In the genomic region with DNA sequence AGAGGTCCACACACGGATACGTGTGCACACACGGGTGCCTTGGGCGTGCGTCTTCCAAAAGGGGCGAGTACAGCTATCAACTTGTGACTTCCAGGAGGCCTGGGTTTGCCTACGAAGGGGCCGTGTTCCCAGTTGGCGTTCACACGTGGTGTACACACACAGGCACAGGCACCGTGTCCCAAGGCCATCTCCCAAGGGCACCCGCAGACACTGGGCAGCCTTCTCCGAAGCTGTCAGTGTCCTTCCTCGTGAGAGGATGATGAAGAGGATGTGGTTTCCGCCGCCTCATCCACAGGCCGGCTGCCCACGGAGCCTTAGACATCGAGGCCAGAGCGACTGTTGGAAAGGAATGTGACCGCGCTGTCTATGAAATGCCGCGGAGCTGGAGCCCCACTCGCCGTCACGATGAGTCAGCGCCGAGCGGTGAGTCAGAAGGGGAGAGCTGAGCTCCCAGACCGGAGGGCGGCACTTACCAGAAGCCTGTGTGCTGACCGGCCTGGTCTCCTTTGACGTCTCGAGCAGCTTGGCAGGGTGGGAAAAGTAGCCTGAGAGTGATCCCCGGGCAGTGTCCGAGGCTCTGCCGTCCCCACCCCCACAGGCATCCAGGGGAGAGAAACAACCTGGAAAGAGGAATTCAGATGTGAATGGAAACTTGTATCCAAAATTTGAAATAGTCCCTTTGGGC, we compare ENCODE assay signal across 9 cellular contexts.
A peak's percentile ranks its signal among the peaks of the same experiment; 100 is the strongest.
DNase-seq lines count a peak whose midpoint lies in the region; ATAC-seq and TF ChIP-seq lines count a peak whose summit lies in the region.
"Had no signal": no experiment of that assay in that cellular context is flagged by ENCODE, and none has a peak within 500 bp of the region (broad histone marks: within the 10 kb centered on the region; RNA-seq: fewer than 3 reads in every experiment).

No MANE protein-coding gene starts in this region.

- H3K9me3 Mint-ChIP-seq in activated CD4-positive, alpha-beta T cell treated with anti-CD3 and anti-CD28 coated beads, Interleukin-2, amount 10 ng/mL, durations not matched to agents 7 days and 5 days: peaks cover 11% of the 10 kb centered on the region
- peaks cover 8% of the 10 kb centered on the region for H3K9me3 Mint-ChIP-seq in activated T-cell treated with anti-CD3 and anti-CD28 coated beads, Interleukin-2, amount 50 U/mL, for 4 hours

- TF ChIP-seq POLR2A in thyroid gland (IDR thresholded peaks at IDR 0.05): no peak

- TF ChIP-seq CTCF in osteoblast (IDR thresholded peaks at IDR 0.05; ENCODE audit: extremely low read depth, low read depth, low read length): no peak
- TF ChIP-seq CTCF in thyroid gland (IDR thresholded peaks at IDR 0.05): no peak
- TF ChIP-seq CTCF in MM.1S (IDR thresholded peaks at IDR 0.05; ENCODE audit: low read length): no peak

- H3K27ac ChIP-seq in osteoblast (ENCODE audit: low read depth, low read length) (peak overlapping the region; percentile 100), thyroid gland (peak overlapping the region; percentile 80 to 92 (median 83)), MM.1S (ENCODE audit: low read length) (no peak overlapping the region), Karpas-422 (ENCODE audit: low read length) (no peak overlapping the region)

- no peaks in the 10 kb centered on the region for H3K36me3 Mint-ChIP-seq in activated CD4-positive, alpha-beta T cell treated with anti-CD3 and anti-CD28 coated beads, Interleukin-2, amount 10 ng/mL, durations not matched to agents 7 days and 5 days (ENCODE audit: low read depth)
- H3K36me3 Mint-ChIP-seq in activated T-cell treated with anti-CD3 and anti-CD28 coated beads, Interleukin-2, amount 50 U/mL, for 4 hours (ENCODE audit: insufficient read depth): no peaks in the 10 kb centered on the region
- H3K36me3 Mint-ChIP-seq: CD4-positive, CD25-positive, alpha-beta regulatory T cell had no signal

- H3K27me3 ChIP-seq in osteoblast (ENCODE audit: insufficient read depth, low read length) (no peaks in the 10 kb centered on the region), thyroid gland (no peaks in the 10 kb centered on the region), MM.1S (replicated peaks; ENCODE audit: insufficient read depth, low read length) (peaks cover 95% of the 10 kb centered on the region), Karpas-422 (ENCODE audit: low read length) (no peaks in the 10 kb centered on the region)

- H3K4me1 ChIP-seq in osteoblast (ENCODE audit: insufficient read depth, low read length): peaks cover 29% of the 10 kb centered on the region
- peaks cover 21 to 45% of the 10 kb centered on the region in 2 donors for H3K4me1 ChIP-seq in thyroid gland
- H3K4me1 ChIP-seq in MM.1S (ENCODE audit: low read length): no peaks in the 10 kb centered on the region
- no peaks in the 10 kb centered on the region for H3K4me1 ChIP-seq in Karpas-422 (ENCODE audit: low read length)

- H3K9me2 ChIP-seq in MM.1S (replicated peaks; ENCODE audit: insufficient read depth, low read length): no peaks in the 10 kb centered on the region
- H3K9me2 ChIP-seq in Karpas-422 (replicated peaks; ENCODE audit: insufficient read depth, low read length): no peaks in the 10 kb centered on the region

- peak overlapping the region; percentile 61 for H2AFZ ChIP-seq in osteoblast (ENCODE audit: low read length)
- no peak overlapping the region for H2AFZ ChIP-seq in MM.1S (ENCODE audit: low read length)
- H2AFZ ChIP-seq in Karpas-422 (ENCODE audit: low read length): no peak overlapping the region

- H3K4me2 ChIP-seq in osteoblast (ENCODE audit: insufficient read depth, low read length) (peak overlapping the region; percentile 67), MM.1S (ENCODE audit: low read depth, low read length) (no peak overlapping the region), Karpas-422 (ENCODE audit: low read depth, low read length, poor library complexity, severe bottlenecking) (no peak overlapping the region)

- intact Hi-C loops in thyroid gland (cut with DNase I): no loop called here

- peak; percentile 69 to 73 for ATAC-seq in activated T-cell treated with anti-CD3 and anti-CD28 coated beads, Interleukin-2, amount 50 U/mL, for 4 hours

- H3K4me3 Mint-ChIP-seq in activated CD4-positive, alpha-beta T cell treated with anti-CD3 and anti-CD28 coated beads, Interleukin-2, amount 10 ng/mL, durations not matched to agents 7 days and 5 days: no peak overlapping the region
- H3K4me3 Mint-ChIP-seq in activated T-cell treated with anti-CD3 and anti-CD28 coated beads, Interleukin-2, amount 50 U/mL, for 4 hours: no peak overlapping the region
- H3K4me3 Mint-ChIP-seq: CD4-positive, CD25-positive, alpha-beta regulatory T cell had no signal

- H3K79me2 ChIP-seq in osteoblast (ENCODE audit: insufficient read depth, low read length) (no peaks in the 10 kb centered on the region), MM.1S (ENCODE audit: low read length) (no peaks in the 10 kb centered on the region), Karpas-422 (ENCODE audit: low read length) (no peaks in the 10 kb centered on the region)

- DNase-seq in activated CD4-positive, alpha-beta T cell treated with anti-CD3 and anti-CD28 coated beads for 1 hour: peak; percentile 29
- DNase-seq in activated CD4-positive, alpha-beta T cell treated with anti-CD3 and anti-CD28 coated beads, Interleukin-2, amount 10 ng/mL, durations not matched to agents 7 days and 5 days: no peak
- peak; percentile 15 for DNase-seq in activated T-cell treated with anti-CD3 and anti-CD28 coated beads, Interleukin-2, amount 50 U/mL, for 4 hours
- DNase-seq in foreskin melanocyte: peak; percentile 83
- DNase-seq in osteoblast (ENCODE audit: insufficient read length, low spot score, missing footprints): peak; percentile 99
- DNase-seq in thyroid gland: peak; percentile 85 to 88
- DNase-seq in MM.1S: no peak
- DNase-seq in Karpas-422: no peak

- peaks cover 6% of the 10 kb centered on the region for H3K4me1 Mint-ChIP-seq in activated CD4-positive, alpha-beta T cell treated with anti-CD3 and anti-CD28 coated beads, Interleukin-2, amount 10 ng/mL, durations not matched to agents 7 days and 5 days
- peaks cover 9% of the 10 kb centered on the region for H3K4me1 Mint-ChIP-seq in activated T-cell treated with anti-CD3 and anti-CD28 coated beads, Interleukin-2, amount 50 U/mL, for 4 hours (ENCODE audit: low read depth)

- CTCF ChIA-PET in activated CD4-positive, alpha-beta T cell treated with anti-CD3 and anti-CD28 coated beads, Interleukin-2, amount 10 ng/mL, durations not matched to agents 7 days and 5 days (lab: Charles Lee): interaction anchor here (0.7 kb wide), 1 partner anchor 105 kb away, joined by 3 read pairs; no protein-coding TSS in a partner anchor

- H3K4me3 ChIP-seq in osteoblast (ENCODE audit: insufficient read depth, low read length): peak overlapping the region; percentile 49
- no peak overlapping the region for H3K4me3 ChIP-seq in thyroid gland (replicated peaks in 1 of 3)
- no peak overlapping the region for H3K4me3 ChIP-seq in MM.1S (ENCODE audit: low read length)
- H3K4me3 ChIP-seq in Karpas-422 (ENCODE audit: low read length): no peak overlapping the region

- WGBS in thyroid gland, 2 donors: 35 to 53% methylated on average over 36 to 38 of the region's 38 CpGs

- H3K27ac Mint-ChIP-seq in activated CD4-positive, alpha-beta T cell treated with anti-CD3 and anti-CD28 coated beads, Interleukin-2, amount 10 ng/mL, durations not matched to agents 7 days and 5 days: no peak overlapping the region
- H3K27ac Mint-ChIP-seq: CD4-positive, CD25-positive, alpha-beta regulatory T cell had no signal

- POLR2A ChIA-PET in activated CD4-positive, alpha-beta T cell treated with anti-CD3 and anti-CD28 coated beads, Interleukin-2, amount 10 ng/mL, durations not matched to agents 7 days and 5 days (lab: Charles Lee): interaction anchor here (0.6 kb wide), 1 partner anchor 155 kb away, joined by 3 read pairs; no protein-coding TSS in a partner anchor

- H3K27me3 Mint-ChIP-seq in activated CD4-positive, alpha-beta T cell treated with anti-CD3 and anti-CD28 coated beads, Interleukin-2, amount 10 ng/mL, durations not matched to agents 7 days and 5 days: no peaks in the 10 kb centered on the region
- H3K27me3 Mint-ChIP-seq in activated T-cell treated with anti-CD3 and anti-CD28 coated beads, Interleukin-2, amount 50 U/mL, for 4 hours (ENCODE audit: low read depth): peaks cover 25% of the 10 kb centered on the region
- H3K27me3 Mint-ChIP-seq: CD4-positive, CD25-positive, alpha-beta regulatory T cell had no signal

- H3K36me3 ChIP-seq in osteoblast (ENCODE audit: insufficient read depth, low read length) (no peaks in the 10 kb centered on the region), thyroid gland (no peaks in the 10 kb centered on the region), MM.1S (replicated peaks; ENCODE audit: insufficient read depth, low read length) (no peaks in the 10 kb centered on the region), Karpas-422 (ENCODE audit: insufficient read depth, low read length) (no peaks in the 10 kb centered on the region)

- H4K20me1 ChIP-seq in osteoblast (ENCODE audit: insufficient read depth, low read length): no peaks in the 10 kb centered on the region
- no peaks in the 10 kb centered on the region for H4K20me1 ChIP-seq in MM.1S (ENCODE audit: insufficient read depth, low read length)
- no peaks in the 10 kb centered on the region for H4K20me1 ChIP-seq in Karpas-422 (ENCODE audit: insufficient read depth, low read depth, low read length)

- no peaks in the 10 kb centered on the region for H3F3A ChIP-seq in MM.1S (ENCODE audit: insufficient read depth, low read length)

- H3K9me3 ChIP-seq in osteoblast (ENCODE audit: low read depth, low read length) (no peaks in the 10 kb centered on the region), thyroid gland (no peaks in the 10 kb centered on the region), MM.1S (replicated peaks; ENCODE audit: insufficient read depth, low read length) (no peaks in the 10 kb centered on the region), Karpas-422 (ENCODE audit: low read length) (no peaks in the 10 kb centered on the region)

- H3K9ac ChIP-seq in MM.1S (ENCODE audit: low read length): no peak overlapping the region
- H3K9ac ChIP-seq in Karpas-422 (ENCODE audit: low read length): no peak overlapping the region

Comparison
In these comparisons a context has a peak if more than half of its experiments do, and no peak if none do; other contexts are left out.
1. DNase-seq: peak in activated CD4-positive, alpha-beta T cell treated with anti-CD3 and anti-CD28 coated beads for 1 hour (single experiment), activated T-cell treated with anti-CD3 and anti-CD28 coated beads, Interleukin-2, amount 50 U/mL, for 4 hours (single experiment), foreskin melanocyte (single experiment), osteoblast (single experiment) and thyroid gland (2 of 2); none in activated CD4-positive, alpha-beta T cell treated with anti-CD3 and anti-CD28 coated beads, Interleukin-2, amount 10 ng/mL, durations not matched to agents 7 days and 5 days (single experiment), MM.1S (single experiment) and Karpas-422 (single experiment).
2. H3K27ac ChIP-seq: peak in osteoblast (single experiment) and thyroid gland (3 of 3); none in MM.1S (single experiment) and Karpas-422 (single experiment).